1 cellular context compared by ENCODE assay signal in genomic region chr2:64487256-64488049, GRCh38.
TF ChIP-seq lines count a peak whose summit lies in the region.

No MANE protein-coding gene starts in this region.

TF ChIP-seq in GM23338, 12 proteins besides CTCF, POLR2A, EP300 and RAD21 (continued from another document):
- no peak for TF ChIP-seq REST (IDR thresholded peaks at IDR 0.05; ENCODE audit: unreplicated experiment)
- no peak for TF ChIP-seq ZNF114 (CRISPR knock-in tag; IDR thresholded peaks at IDR 0.05)
- no peak for TF ChIP-seq NANOG (IDR thresholded peaks at IDR 0.05; ENCODE audit: borderline replicate concordance)
- no peak for TF ChIP-seq ZNF331 (CRISPR knock-in tag; IDR thresholded peaks at IDR 0.05; ENCODE audit: low read depth)
- TF ChIP-seq POLR2AphosphoS5 (IDR thresholded peaks at IDR 0.05; ENCODE audit: low read depth), result no peak
- no peak for TF ChIP-seq ZNF462 (CRISPR knock-in tag; IDR thresholded peaks at IDR 0.05)
- TF ChIP-seq STAT1 (IDR thresholded peaks at IDR 0.05; ENCODE audit: unreplicated experiment), result no peak
- TF ChIP-seq JUNB (IDR thresholded peaks at IDR 0.05; ENCODE audit: unreplicated experiment), result no peak
- TF ChIP-seq CREB1 (CRISPR knock-in tag; IDR thresholded peaks at IDR 0.05; ENCODE audit: low read depth), result no peak
- TF ChIP-seq ETS1 (IDR thresholded peaks at IDR 0.05), result no peak
- TF ChIP-seq EZH2phosphoT487 (IDR thresholded peaks at IDR 0.05; ENCODE audit: unreplicated experiment), result no peak
